In the genomic region with DNA sequence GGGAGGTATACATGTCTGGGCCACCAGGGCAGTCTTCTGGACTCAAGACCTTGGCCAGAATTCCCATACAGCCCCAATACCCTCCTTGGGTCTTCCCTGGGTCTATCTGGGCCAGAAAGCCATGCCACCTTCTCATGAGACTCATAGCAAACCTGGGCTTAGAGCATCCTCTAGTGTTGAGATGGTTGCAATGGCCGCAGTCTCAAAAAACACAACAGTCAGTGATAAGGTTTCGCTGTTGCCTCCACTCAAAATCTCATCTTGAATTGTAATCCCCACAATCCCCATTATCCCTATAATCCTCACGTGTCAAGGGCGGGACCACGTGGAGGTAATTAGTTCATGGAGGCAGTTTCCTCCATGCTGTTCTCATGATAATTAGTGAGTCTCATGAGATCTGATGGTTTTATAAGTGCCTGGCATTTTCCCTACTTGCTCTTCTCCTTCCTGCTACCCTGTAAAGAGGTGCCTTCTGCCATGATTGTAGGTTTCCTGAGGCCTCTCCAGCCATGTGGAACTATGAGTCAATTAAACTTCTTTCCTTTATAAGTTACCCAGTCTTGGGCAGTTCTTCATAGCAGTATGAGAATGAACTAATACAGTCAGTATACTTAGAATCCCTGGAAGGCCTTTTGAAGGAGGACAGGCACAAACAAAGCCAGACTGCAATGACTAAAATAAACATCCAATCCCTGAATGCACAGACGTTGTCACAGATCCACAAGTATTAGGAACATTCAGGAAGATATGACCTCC, we compare ENCODE assay signal across 8 cellular contexts.
DNase-seq lines count a peak whose midpoint lies in the region; ATAC-seq and TF ChIP-seq lines count a peak whose summit lies in the region.

No MANE protein-coding gene starts in this region.

- H3K9me2 ChIP-seq in HCT116 (ENCODE audit: insufficient read depth): no peaks in the 10 kb centered on the region

- BruUV-seq in HCT116 (replicated peaks; lab: Mats Ljungman, UMichigan) (no TSS peak), mammary epithelial cell (replicated peaks; lab: Mats Ljungman, UMichigan) (no TSS peak)

- no peak for DNase-seq in DND-41
- peak; percentile 46 for DNase-seq in HCT116 (ENCODE audit: low read depth, low spot score)
- peak; percentile 69 for DNase-seq in NCI-H2107 treated with DMSO at 0.1 percent for 48 hours (lab: John Stamatoyannopoulos, UW; ENCODE audit: unreplicated experiment)
- peak; percentile 33 for DNase-seq in mammary epithelial cell
- DNase-seq in left kidney (ENCODE audit: low read depth, low spot score): peak; percentile 53
- DNase-seq in cerebellar nuclear complex (lab: John Stamatoyannopoulos, UW): no peak
- no peak for DNase-seq in ureter (ENCODE audit: low spot score)

- POLR2A ChIA-PET in HCT116 (lab: Charles Lee): no interaction called here

- WGBS in mammary epithelial cell (ENCODE audit: low coverage, missing lambda C conversion rate): 75% methylated on average over 5 of the region's 6 CpGs

- dilution Hi-C loops in mammary epithelial cell (cut with HindIII; ENCODE audit: low sequenced_read_pairs): no loop called here

- TF ChIP-seq CTCF in 22Rv1 (IDR thresholded peaks at IDR 0.05) (peak; percentile 82), DND-41 (IDR thresholded peaks at IDR 0.05; ENCODE audit: borderline replicate concordance, extremely low read depth, low read length, poor library complexity, severe bottlenecking) (peak; percentile 63), HCT116 (IDR thresholded peaks at IDR 0.05 in 2 of 3, conservative IDR thresholded peaks at IDR 0.05 in 1 of 3; ENCODE audit: borderline replicate concordance in 1 of 3, insufficient read depth in 1 of 3, low read depth in 2 of 3, low read length in 2 of 3) (peak; percentile 72 to 88 (median 88)), mammary epithelial cell (conservative IDR thresholded peaks at IDR 0.05 in 1 of 2, IDR thresholded peaks at IDR 0.05 in 1 of 2; ENCODE audit: extremely low read depth in 1 of 2, insufficient read depth in 1 of 2, low read depth in 1 of 2, low read length in 2 of 2) (peak; percentile 84 to 85)

- H3K27ac ChIP-seq in 22Rv1: no peak overlapping the region
- H3K27ac ChIP-seq in DND-41 (ENCODE audit: low read length): no peak overlapping the region
- H3K27ac ChIP-seq in HCT116 (ENCODE audit: low read depth, low read length): no peak overlapping the region
- no peak overlapping the region for H3K27ac ChIP-seq in mammary epithelial cell (ENCODE audit: insufficient read depth, low read depth, low read length)

- H3K4me3 ChIP-seq in DND-41 (ENCODE audit: low read depth in 1 of 2, low read length in 2 of 2) (no peak overlapping the region), HCT116 (replicated peaks in 1 of 2; ENCODE audit: low read depth in 1 of 2, low read length in 2 of 2) (no peak overlapping the region), mammary epithelial cell (replicated peaks in 1 of 3; ENCODE audit: insufficient read depth in 1 of 3, low read depth in 2 of 3, low read length in 3 of 3) (no peak overlapping the region)

- H4K20me1 ChIP-seq in DND-41 (ENCODE audit: insufficient read depth, low read length) (no peaks in the 10 kb centered on the region), HCT116 (ENCODE audit: insufficient read depth) (no peaks in the 10 kb centered on the region), mammary epithelial cell (ENCODE audit: insufficient read depth, low read length) (no peaks in the 10 kb centered on the region)

- ATAC-seq in DND-41 (ENCODE audit: insufficient read depth, low read depth): no peak
- peak; percentile 93 for ATAC-seq in HCT116

- H3K9me3 ChIP-seq in DND-41 (ENCODE audit: insufficient read depth, low read length, severe bottlenecking) (no peaks in the 10 kb centered on the region), HCT116 (ENCODE audit: control insufficient read depth in 1 of 2, insufficient read depth in 1 of 2, low read depth in 1 of 2, low read length in 2 of 2) (no peaks in the 10 kb centered on the region), mammary epithelial cell (replicated peaks; ENCODE audit: insufficient read depth, low read length) (no peaks in the 10 kb centered on the region)

- H3K27me3 ChIP-seq in DND-41 (ENCODE audit: insufficient read depth, low read length, poor library complexity): peaks cover 7% of the 10 kb centered on the region
- no peaks in the 10 kb centered on the region for H3K27me3 ChIP-seq in HCT116 (ENCODE audit: insufficient read depth, low read length)
- H3K27me3 ChIP-seq in mammary epithelial cell (ENCODE audit: insufficient read depth, low read length): no peaks in the 10 kb centered on the region

- CTCF ChIA-PET in HCT116 (lab: Charles Lee) (interaction anchor here (1.5 kb wide), 1 partner anchor 750 kb away, joined by 4 read pairs; no protein-coding TSS in a partner anchor), mammary epithelial cell (lab: Charles Lee; ENCODE audit: low non-redundant PET) (no interaction called here)

- intact Hi-C loops in HCT116 (cut with micrococcal nuclease): loop anchor here (1.0 kb wide), 1 partner anchor 355 kb away; no protein-coding TSS in a partner anchor
- intact Hi-C loops in mammary epithelial cell (cut with micrococcal nuclease): loop anchor here (1.0 to 5.0 kb wide), 9 partner anchors 22 to 454 kb away; a partner anchor contains a TSS

- TF ChIP-seq POLR2A in HCT116 (IDR thresholded peaks at IDR 0.05; ENCODE audit: borderline replicate concordance, extremely low read depth, insufficient read depth, insufficient read length): no peak

- peak; percentile 93 for TF ChIP-seq RAD21 in HCT116 (IDR thresholded peaks at IDR 0.05; ENCODE audit: low read depth)

- RAD21 ChIA-PET in HCT116 (lab: Charles Lee; ENCODE audit: low non-redundant PET in 1 of 2, low total read pairs in 2 of 2, uncharacterized antibody in 2 of 2, unreplicated experiment in 2 of 2): no interaction called here

- H3K9ac ChIP-seq in DND-41 (ENCODE audit: low read depth, low read length) (no peak overlapping the region), HCT116 (ENCODE audit: low read length) (no peak overlapping the region), mammary epithelial cell (ENCODE audit: insufficient read depth, low read length) (no peak overlapping the region)

- H3K79me2 ChIP-seq in DND-41 (ENCODE audit: insufficient read depth, low read length) (no peaks in the 10 kb centered on the region), HCT116 (ENCODE audit: insufficient read depth, low read length) (no peaks in the 10 kb centered on the region), mammary epithelial cell (ENCODE audit: insufficient read depth, low read length) (no peaks in the 10 kb centered on the region)

- in situ Hi-C loops in mammary epithelial cell (cut with MboI; ENCODE audit: low sequenced_read_pairs in 2 of 2): loop anchor here in 1 of 2 donors (10.0 kb wide), 1 partner anchor 353 kb away; no protein-coding TSS in a partner anchor

- H3K36me3 ChIP-seq in DND-41 (ENCODE audit: insufficient read depth, low read length): no peaks in the 10 kb centered on the region
- no peaks in the 10 kb centered on the region for H3K36me3 ChIP-seq in HCT116 (ENCODE audit: control insufficient read depth in 1 of 2, insufficient read depth in 2 of 2, low read length in 2 of 2)
- H3K36me3 ChIP-seq in mammary epithelial cell (ENCODE audit: insufficient read depth, low read length): no peaks in the 10 kb centered on the region

- H3K4me1 ChIP-seq in DND-41 (ENCODE audit: insufficient read depth, low read length): no peaks in the 10 kb centered on the region
- H3K4me1 ChIP-seq in HCT116 (ENCODE audit: control insufficient read depth in 1 of 2, insufficient read depth in 2 of 2, low read length in 2 of 2): peaks cover 0 to 7% of the 10 kb centered on the region in 2 experiments; a peak in 1 of 4 replicates
- peaks cover 19% of the 10 kb centered on the region for H3K4me1 ChIP-seq in mammary epithelial cell (ENCODE audit: insufficient read depth, low read length)

- H2AFZ ChIP-seq in DND-41 (ENCODE audit: low read depth, low read length) (no peak overlapping the region), HCT116 (ENCODE audit: low read depth, low read length, poor library complexity, severe bottlenecking) (no peak overlapping the region), mammary epithelial cell (ENCODE audit: low read depth, low read length) (no peak overlapping the region)

- no peak overlapping the region for H3K4me2 ChIP-seq in DND-41 (ENCODE audit: insufficient read depth, low read length)
- H3K4me2 ChIP-seq in HCT116 (ENCODE audit: low read length): no peak overlapping the region
- no peak overlapping the region for H3K4me2 ChIP-seq in mammary epithelial cell (ENCODE audit: insufficient read depth, low read depth, low read length)

TF ChIP-seq in HCT116, 20 proteins besides CTCF, POLR2A, EP300 and RAD21:
- no peak for TF ChIP-seq FOSL1 (IDR thresholded peaks at IDR 0.05; ENCODE audit: low read depth)
- TF ChIP-seq CBX3 (IDR thresholded peaks at IDR 0.05; ENCODE audit: low read depth): no peak
- no peak for TF ChIP-seq ELF1 (IDR thresholded peaks at IDR 0.05; ENCODE audit: borderline replicate concordance, low read depth)
- TF ChIP-seq, protein P1, sequence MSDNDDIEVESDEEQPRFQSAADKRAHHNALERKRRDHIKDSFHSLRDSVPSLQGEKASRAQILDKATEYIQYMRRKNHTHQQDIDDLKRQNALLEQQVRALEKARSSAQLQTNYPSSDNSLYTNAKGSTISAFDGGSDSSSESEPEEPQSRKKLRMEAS (IDR thresholded peaks at IDR 0.05): no peak
- no peak for TF ChIP-seq SIN3A (IDR thresholded peaks at IDR 0.05; ENCODE audit: low read depth)
- TF ChIP-seq YY1 (IDR thresholded peaks at IDR 0.05; ENCODE audit: extremely low read depth, insufficient replicate concordance, low read depth, low read length): peak; percentile 62
- no peak for TF ChIP-seq JUND (IDR thresholded peaks at IDR 0.05)

Comparison
In these comparisons a context has a peak if more than half of its experiments do, and no peak if none do; other contexts are left out.
1. DNase-seq: peak in HCT116 (single experiment), NCI-H2107 treated with DMSO at 0.1 percent for 48 hours (single experiment), mammary epithelial cell (single experiment) and left kidney (single experiment); none in DND-41 (single experiment), cerebellar nuclear complex (0 of 2) and ureter (single experiment).
2. Peak in every context shown above with its lines, with median percentiles within 50 percentile points of each other: CTCF ChIP-seq.